ENCODE assay signal across 1 cellular context in the genomic region with DNA sequence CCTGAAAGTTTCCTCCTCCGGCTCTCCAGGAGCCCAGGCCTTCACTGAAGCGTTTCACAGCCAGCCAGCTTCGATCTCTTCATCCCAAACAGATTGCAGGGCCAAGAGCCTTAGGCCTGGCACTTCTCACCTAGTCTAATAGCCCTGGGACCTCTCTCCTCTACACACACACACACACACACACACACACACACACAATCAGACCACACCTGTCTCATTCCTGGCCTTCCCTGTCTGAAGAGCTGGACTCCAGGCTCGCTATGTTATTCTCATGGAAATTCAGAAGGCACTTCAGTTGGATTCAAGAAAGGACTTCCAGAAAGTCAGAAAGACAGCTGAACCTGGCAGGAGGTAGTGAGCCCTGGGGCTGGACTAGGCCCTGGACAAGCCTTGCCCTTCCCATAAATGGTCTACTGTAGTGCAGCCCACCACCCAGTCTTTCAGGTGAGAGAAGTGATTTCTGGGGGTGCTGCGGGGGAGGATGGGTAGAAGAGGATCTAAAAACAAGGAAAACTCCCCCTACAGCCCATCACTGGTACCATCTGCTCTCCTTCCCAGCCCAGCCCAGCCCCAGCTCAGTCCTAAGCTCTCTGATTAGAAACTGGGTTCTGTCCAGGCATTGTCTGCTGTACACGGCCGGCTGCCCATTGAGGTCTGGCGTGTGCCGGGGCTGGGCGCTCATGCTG.
TF ChIP-seq lines count a peak whose summit lies in the region.

No MANE protein-coding gene starts in this region.

TF ChIP-seq in K562, 482 proteins besides CTCF, POLR2A, EP300 and RAD21 (continued from another document and continues in another):
- TF ChIP-seq, protein P1, sequence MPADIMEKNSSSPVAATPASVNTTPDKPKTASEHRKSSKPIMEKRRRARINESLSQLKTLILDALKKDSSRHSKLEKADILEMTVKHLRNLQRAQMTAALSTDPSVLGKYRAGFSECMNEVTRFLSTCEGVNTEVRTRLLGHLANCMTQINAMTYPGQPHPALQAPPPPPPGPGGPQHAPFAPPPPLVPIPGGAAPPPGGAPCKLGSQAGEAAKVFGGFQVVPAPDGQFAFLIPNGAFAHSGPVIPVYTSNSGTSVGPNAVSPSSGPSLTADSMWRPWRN (IDR thresholded peaks at IDR 0.05; ENCODE audit: low read depth) = no peak
- no peak for TF ChIP-seq POU5F1 (IDR thresholded peaks at IDR 0.05; ENCODE audit: borderline replicate concordance, low read depth, low read length, partially characterized antibody)
- TF ChIP-seq EWSR1 (IDR thresholded peaks at IDR 0.05; ENCODE audit: borderline replicate concordance, low read depth, partially characterized antibody) = no peak
- 0 out of 2 replicates have a peak, but pooled peaks have one; percentile 19 for TF ChIP-seq SMARCA4 (IDR thresholded peaks at IDR 0.05)
- TF ChIP-seq, protein P2, sequence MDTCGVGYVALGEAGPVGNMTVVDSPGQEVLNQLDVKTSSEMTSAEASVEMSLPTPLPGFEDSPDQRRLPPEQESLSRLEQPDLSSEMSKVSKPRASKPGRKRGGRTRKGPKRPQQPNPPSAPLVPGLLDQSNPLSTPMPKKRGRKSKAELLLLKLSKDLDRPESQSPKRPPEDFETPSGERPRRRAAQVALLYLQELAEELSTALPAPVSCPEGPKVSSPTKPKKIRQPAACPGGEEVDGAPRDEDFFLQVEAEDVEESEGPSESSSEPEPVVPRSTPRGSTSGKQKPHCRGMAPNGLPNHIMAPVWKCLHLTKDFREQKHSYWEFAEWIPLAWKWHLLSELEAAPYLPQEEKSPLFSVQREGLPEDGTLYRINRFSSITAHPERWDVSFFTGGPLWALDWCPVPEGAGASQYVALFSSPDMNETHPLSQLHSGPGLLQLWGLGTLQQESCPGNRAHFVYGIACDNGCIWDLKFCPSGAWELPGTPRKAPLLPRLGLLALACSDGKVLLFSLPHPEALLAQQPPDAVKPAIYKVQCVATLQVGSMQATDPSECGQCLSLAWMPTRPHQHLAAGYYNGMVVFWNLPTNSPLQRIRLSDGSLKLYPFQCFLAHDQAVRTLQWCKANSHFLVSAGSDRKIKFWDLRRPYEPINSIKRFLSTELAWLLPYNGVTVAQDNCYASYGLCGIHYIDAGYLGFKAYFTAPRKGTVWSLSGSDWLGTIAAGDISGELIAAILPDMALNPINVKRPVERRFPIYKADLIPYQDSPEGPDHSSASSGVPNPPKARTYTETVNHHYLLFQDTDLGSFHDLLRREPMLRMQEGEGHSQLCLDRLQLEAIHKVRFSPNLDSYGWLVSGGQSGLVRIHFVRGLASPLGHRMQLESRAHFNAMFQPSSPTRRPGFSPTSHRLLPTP (IDR thresholded peaks at IDR 0.05; ENCODE audit: borderline replicate concordance, extremely low read depth, insufficient read length) = no peak
- no peak for TF ChIP-seq MYBL2 (IDR thresholded peaks at IDR 0.05; ENCODE audit: low read depth)
- no peak for TF ChIP-seq MYBL2 (CRISPR knock-in tag; IDR thresholded peaks at IDR 0.05; ENCODE audit: borderline replicate concordance)
- TF ChIP-seq KLF13 (tag; IDR thresholded peaks at IDR 0.05; ENCODE audit: borderline replicate concordance, low read depth) = no peak
- no peak for TF ChIP-seq ZZZ3 (IDR thresholded peaks at IDR 0.05)
- TF ChIP-seq ZNF143 (CRISPR knock-in tag; IDR thresholded peaks at IDR 0.05) = 0 out of 2 replicates have a peak, but pooled peaks have one; percentile 9
- TF ChIP-seq ZFX (CRISPR knock-in tag; IDR thresholded peaks at IDR 0.05) = peak; percentile 57
- no peak for TF ChIP-seq KHSRP (IDR thresholded peaks at IDR 0.05)
- TF ChIP-seq ZNF23 (CRISPR knock-in tag; IDR thresholded peaks at IDR 0.05) = no peak
- TF ChIP-seq GABPB1 (CRISPR knock-in tag; IDR thresholded peaks at IDR 0.05) = no peak
- TF ChIP-seq ZSCAN29 (IDR thresholded peaks at IDR 0.05) = no peak
- peak in 1 of 2 experiments; percentile 57; a peak in 1 of 4 replicates for TF ChIP-seq ARNT (IDR thresholded peaks at IDR 0.05)
- TF ChIP-seq, protein P3, sequence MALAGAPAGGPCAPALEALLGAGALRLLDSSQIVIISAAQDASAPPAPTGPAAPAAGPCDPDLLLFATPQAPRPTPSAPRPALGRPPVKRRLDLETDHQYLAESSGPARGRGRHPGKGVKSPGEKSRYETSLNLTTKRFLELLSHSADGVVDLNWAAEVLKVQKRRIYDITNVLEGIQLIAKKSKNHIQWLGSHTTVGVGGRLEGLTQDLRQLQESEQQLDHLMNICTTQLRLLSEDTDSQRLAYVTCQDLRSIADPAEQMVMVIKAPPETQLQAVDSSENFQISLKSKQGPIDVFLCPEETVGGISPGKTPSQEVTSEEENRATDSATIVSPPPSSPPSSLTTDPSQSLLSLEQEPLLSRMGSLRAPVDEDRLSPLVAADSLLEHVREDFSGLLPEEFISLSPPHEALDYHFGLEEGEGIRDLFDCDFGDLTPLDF (CRISPR knock-in tag; IDR thresholded peaks at IDR 0.05) = no peak
- no peak for TF ChIP-seq MEF2A (IDR thresholded peaks at IDR 0.05; ENCODE audit: control insufficient read depth, low read depth, low read length)
- peak; percentile 72 for TF ChIP-seq EGR1 (conservative IDR thresholded peaks at IDR 0.05)
- TF ChIP-seq, protein P4, sequence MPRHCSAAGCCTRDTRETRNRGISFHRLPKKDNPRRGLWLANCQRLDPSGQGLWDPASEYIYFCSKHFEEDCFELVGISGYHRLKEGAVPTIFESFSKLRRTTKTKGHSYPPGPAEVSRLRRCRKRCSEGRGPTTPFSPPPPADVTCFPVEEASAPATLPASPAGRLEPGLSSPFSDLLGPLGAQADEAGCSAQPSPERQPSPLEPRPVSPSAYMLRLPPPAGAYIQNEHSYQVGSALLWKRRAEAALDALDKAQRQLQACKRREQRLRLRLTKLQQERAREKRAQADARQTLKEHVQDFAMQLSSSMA (CRISPR knock-in tag; IDR thresholded peaks at IDR 0.05) = no peak
- TF ChIP-seq, protein P5, sequence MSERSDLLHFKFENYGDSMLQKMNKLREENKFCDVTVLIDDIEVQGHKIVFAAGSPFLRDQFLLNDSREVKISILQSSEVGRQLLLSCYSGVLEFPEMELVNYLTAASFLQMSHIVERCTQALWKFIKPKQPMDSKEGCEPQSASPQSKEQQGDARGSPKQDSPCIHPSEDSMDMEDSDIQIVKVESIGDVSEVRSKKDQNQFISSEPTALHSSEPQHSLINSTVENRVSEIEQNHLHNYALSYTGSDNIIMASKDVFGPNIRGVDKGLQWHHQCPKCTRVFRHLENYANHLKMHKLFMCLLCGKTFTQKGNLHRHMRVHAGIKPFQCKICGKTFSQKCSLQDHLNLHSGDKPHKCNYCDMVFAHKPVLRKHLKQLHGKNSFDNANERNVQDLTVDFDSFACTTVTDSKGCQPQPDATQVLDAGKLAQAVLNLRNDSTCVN (CRISPR knock-in tag; IDR thresholded peaks at IDR 0.05) = 0 out of 2 replicates have a peak, but pooled peaks have one; percentile 36
- no peak for TF ChIP-seq NFE2 (IDR thresholded peaks at IDR 0.05; ENCODE audit: low read depth)
- TF ChIP-seq, protein P6, sequence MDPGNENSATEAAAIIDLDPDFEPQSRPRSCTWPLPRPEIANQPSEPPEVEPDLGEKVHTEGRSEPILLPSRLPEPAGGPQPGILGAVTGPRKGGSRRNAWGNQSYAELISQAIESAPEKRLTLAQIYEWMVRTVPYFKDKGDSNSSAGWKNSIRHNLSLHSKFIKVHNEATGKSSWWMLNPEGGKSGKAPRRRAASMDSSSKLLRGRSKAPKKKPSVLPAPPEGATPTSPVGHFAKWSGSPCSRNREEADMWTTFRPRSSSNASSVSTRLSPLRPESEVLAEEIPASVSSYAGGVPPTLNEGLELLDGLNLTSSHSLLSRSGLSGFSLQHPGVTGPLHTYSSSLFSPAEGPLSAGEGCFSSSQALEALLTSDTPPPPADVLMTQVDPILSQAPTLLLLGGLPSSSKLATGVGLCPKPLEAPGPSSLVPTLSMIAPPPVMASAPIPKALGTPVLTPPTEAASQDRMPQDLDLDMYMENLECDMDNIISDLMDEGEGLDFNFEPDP (CRISPR knock-in tag; IDR thresholded peaks at IDR 0.05) = no peak
- TF ChIP-seq, protein P7, sequence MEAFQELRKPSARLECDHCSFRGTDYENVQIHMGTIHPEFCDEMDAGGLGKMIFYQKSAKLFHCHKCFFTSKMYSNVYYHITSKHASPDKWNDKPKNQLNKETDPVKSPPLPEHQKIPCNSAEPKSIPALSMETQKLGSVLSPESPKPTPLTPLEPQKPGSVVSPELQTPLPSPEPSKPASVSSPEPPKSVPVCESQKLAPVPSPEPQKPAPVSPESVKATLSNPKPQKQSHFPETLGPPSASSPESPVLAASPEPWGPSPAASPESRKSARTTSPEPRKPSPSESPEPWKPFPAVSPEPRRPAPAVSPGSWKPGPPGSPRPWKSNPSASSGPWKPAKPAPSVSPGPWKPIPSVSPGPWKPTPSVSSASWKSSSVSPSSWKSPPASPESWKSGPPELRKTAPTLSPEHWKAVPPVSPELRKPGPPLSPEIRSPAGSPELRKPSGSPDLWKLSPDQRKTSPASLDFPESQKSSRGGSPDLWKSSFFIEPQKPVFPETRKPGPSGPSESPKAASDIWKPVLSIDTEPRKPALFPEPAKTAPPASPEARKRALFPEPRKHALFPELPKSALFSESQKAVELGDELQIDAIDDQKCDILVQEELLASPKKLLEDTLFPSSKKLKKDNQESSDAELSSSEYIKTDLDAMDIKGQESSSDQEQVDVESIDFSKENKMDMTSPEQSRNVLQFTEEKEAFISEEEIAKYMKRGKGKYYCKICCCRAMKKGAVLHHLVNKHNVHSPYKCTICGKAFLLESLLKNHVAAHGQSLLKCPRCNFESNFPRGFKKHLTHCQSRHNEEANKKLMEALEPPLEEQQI (IDR thresholded peaks at IDR 0.05) = no peak
- TF ChIP-seq KLF10 (CRISPR knock-in tag; IDR thresholded peaks at IDR 0.05) = no peak
- TF ChIP-seq LARP7 (IDR thresholded peaks at IDR 0.05) = no peak
- TF ChIP-seq DPF2 (IDR thresholded peaks at IDR 0.05) = 0 out of 2 replicates have a peak, but pooled peaks have one; percentile 15
- no peak for TF ChIP-seq PML (IDR thresholded peaks at IDR 0.05; ENCODE audit: low read length)
- TF ChIP-seq, protein P8, sequence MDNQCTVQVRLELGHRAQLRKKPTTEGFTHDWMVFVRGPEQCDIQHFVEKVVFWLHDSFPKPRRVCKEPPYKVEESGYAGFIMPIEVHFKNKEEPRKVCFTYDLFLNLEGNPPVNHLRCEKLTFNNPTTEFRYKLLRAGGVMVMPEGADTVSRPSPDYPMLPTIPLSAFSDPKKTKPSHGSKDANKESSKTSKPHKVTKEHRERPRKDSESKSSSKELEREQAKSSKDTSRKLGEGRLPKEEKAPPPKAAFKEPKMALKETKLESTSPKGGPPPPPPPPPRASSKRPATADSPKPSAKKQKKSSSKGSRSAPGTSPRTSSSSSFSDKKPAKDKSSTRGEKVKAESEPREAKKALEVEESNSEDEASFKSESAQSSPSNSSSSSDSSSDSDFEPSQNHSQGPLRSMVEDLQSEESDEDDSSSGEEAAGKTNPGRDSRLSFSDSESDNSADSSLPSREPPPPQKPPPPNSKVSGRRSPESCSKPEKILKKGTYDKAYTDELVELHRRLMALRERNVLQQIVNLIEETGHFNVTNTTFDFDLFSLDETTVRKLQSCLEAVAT (IDR thresholded peaks at IDR 0.05) = peak in 1 of 2 experiments; percentile 45; a peak in 1 of 4 replicates
- TF ChIP-seq SMAD4 (CRISPR knock-in tag; conservative IDR thresholded peaks at IDR 0.05) = peak; percentile 54; the same call in 1 of the 2 replicates
- TF ChIP-seq, protein P9, sequence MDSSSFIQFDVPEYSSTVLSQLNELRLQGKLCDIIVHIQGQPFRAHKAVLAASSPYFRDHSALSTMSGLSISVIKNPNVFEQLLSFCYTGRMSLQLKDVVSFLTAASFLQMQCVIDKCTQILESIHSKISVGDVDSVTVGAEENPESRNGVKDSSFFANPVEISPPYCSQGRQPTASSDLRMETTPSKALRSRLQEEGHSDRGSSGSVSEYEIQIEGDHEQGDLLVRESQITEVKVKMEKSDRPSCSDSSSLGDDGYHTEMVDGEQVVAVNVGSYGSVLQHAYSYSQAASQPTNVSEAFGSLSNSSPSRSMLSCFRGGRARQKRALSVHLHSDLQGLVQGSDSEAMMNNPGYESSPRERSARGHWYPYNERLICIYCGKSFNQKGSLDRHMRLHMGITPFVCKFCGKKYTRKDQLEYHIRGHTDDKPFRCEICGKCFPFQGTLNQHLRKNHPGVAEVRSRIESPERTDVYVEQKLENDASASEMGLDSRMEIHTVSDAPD (CRISPR knock-in tag; IDR thresholded peaks at IDR 0.05) = no peak
- no peak for TF ChIP-seq HDAC3 (IDR thresholded peaks at IDR 0.05; ENCODE audit: borderline replicate concordance, partially characterized antibody)
- TF ChIP-seq, protein P10, sequence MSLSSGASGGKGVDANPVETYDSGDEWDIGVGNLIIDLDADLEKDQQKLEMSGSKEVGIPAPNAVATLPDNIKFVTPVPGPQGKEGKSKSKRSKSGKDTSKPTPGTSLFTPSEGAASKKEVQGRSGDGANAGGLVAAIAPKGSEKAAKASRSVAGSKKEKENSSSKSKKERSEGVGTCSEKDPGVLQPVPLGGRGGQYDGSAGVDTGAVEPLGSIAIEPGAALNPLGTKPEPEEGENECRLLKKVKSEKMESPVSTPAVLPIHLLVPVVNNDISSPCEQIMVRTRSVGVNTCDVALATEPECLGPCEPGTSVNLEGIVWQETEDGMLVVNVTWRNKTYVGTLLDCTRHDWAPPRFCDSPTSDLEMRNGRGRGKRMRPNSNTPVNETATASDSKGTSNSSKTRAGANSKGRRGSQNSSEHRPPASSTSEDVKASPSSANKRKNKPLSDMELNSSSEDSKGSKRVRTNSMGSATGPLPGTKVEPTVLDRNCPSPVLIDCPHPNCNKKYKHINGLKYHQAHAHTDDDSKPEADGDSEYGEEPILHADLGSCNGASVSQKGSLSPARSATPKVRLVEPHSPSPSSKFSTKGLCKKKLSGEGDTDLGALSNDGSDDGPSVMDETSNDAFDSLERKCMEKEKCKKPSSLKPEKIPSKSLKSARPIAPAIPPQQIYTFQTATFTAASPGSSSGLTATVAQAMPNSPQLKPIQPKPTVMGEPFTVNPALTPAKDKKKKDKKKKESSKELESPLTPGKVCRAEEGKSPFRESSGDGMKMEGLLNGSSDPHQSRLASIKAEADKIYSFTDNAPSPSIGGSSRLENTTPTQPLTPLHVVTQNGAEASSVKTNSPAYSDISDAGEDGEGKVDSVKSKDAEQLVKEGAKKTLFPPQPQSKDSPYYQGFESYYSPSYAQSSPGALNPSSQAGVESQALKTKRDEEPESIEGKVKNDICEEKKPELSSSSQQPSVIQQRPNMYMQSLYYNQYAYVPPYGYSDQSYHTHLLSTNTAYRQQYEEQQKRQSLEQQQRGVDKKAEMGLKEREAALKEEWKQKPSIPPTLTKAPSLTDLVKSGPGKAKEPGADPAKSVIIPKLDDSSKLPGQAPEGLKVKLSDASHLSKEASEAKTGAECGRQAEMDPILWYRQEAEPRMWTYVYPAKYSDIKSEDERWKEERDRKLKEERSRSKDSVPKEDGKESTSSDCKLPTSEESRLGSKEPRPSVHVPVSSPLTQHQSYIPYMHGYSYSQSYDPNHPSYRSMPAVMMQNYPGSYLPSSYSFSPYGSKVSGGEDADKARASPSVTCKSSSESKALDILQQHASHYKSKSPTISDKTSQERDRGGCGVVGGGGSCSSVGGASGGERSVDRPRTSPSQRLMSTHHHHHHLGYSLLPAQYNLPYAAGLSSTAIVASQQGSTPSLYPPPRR (CRISPR knock-in tag; IDR thresholded peaks at IDR 0.05; ENCODE audit: borderline replicate concordance) = no peak
- no peak for TF ChIP-seq SETDB1 (IDR thresholded peaks at IDR 0.05; ENCODE audit: low read length)
- TF ChIP-seq NBN (IDR thresholded peaks at IDR 0.05; ENCODE audit: low read depth) = no peak
